ENCODE assay signal across 11 cellular contexts in genomic region chr6:148265058-148265457, GRCh38.
"Had no signal": no experiment of that assay in that cellular context is flagged by ENCODE, and none has a peak within 500 bp of the region (broad histone marks: within the 10 kb centered on the region; RNA-seq: fewer than 3 reads in every experiment).

No MANE protein-coding gene starts in this region.

- H3K4me3 Mint-ChIP-seq: activated CD4-positive, alpha-beta memory T cell treated with anti-CD3 and anti-CD28 coated beads for 36 hours; neural progenitor cell had no signal

- H3K9ac ChIP-seq: neural progenitor cell had no signal

- H3K4me1 Mint-ChIP-seq: neural progenitor cell had no signal

- H3K36me3 Mint-ChIP-seq: activated CD4-positive, alpha-beta memory T cell treated with anti-CD3 and anti-CD28 coated beads for 36 hours; neural progenitor cell had no signal

- H3K27me3 ChIP-seq: heart left ventricle, neural progenitor cell, ovary, transverse colon had no signal

- H3K27ac ChIP-seq: heart left ventricle, neural progenitor cell, ovary, transverse colon had no signal

- H3K27ac Mint-ChIP-seq: activated CD4-positive, alpha-beta memory T cell treated with anti-CD3 and anti-CD28 coated beads for 36 hours; neural progenitor cell had no signal

- H3K4me3 ChIP-seq: heart left ventricle, neural progenitor cell, ovary, skin epidermis, transverse colon had no signal

- ATAC-seq: heart left ventricle, left ventricle myocardium superior had no signal

- H2AFZ ChIP-seq: neural progenitor cell had no signal

- H3K36me3 ChIP-seq: heart left ventricle, neural progenitor cell, ovary, transverse colon had no signal

- H3K4me2 ChIP-seq: neural progenitor cell had no signal

- H3K9me3 ChIP-seq: heart left ventricle, ovary, transverse colon had no signal

- H3K4me1 ChIP-seq: neural progenitor cell had no signal

- H3K9me3 Mint-ChIP-seq: activated CD4-positive, alpha-beta memory T cell treated with anti-CD3 and anti-CD28 coated beads for 36 hours; neural progenitor cell had no signal

- DNase-seq: activated CD4-positive, alpha-beta memory T cell treated with anti-CD3 and anti-CD28 coated beads for 36 hours; activated T-cell treated with anti-CD3 and anti-CD28 coated beads, Interleukin-2, amount 50 U/mL, for 48 hours; aorta; foreskin melanocyte; heart left ventricle; left ventricle myocardium superior; ovary; T1000; transverse colon had no signal
